In the genomic region with DNA sequence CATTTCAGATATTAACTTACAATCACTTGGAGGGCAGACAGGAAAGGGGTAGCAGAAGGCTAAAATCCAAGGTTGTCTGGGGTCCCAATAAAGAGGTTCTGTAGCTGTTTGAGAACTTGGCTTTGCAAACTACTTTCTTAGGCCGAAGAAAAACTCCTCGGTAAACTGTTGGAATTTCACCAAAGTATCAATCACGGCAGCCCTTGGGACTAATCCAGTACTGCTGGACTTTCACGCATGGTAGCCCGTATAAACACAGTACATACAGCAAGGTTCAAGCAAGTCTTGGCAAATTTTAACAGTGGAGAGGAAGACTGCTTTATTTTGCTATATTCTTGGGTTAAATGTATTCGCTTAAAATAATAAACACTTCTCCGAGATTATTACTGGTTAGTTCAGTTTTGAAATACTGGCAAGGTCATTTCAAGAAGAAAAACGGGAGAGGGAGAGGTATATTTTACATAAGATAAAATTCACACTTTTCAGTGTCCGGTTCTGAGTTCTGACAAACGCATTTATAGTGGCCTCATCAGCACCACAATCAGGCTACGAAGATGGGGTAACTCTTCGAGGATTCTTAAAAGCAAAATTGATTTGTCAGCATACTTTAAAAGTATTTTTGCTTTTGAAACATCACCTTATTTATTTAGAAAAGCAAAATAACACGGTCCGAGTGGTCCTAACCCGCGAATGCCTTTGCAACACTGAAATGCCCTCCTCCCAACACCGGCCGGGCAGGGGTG, we compare ENCODE assay signal across 1 cellular context.
TF ChIP-seq lines count a peak whose summit lies in the region.

No MANE protein-coding gene starts in this region.

TF ChIP-seq in GM12878, 131 proteins besides CTCF, POLR2A, EP300 and RAD21:
- TF ChIP-seq, protein P1, sequence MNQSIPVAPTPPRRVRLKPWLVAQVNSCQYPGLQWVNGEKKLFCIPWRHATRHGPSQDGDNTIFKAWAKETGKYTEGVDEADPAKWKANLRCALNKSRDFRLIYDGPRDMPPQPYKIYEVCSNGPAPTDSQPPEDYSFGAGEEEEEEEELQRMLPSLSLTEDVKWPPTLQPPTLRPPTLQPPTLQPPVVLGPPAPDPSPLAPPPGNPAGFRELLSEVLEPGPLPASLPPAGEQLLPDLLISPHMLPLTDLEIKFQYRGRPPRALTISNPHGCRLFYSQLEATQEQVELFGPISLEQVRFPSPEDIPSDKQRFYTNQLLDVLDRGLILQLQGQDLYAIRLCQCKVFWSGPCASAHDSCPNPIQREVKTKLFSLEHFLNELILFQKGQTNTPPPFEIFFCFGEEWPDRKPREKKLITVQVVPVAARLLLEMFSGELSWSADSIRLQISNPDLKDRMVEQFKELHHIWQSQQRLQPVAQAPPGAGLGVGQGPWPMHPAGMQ (IDR thresholded peaks at IDR 0.05; ENCODE audit: borderline replicate concordance) = no peak
- TF ChIP-seq KLF5 (IDR thresholded peaks at IDR 0.05; ENCODE audit: partially characterized antibody) (no peak), GATAD2B (conservative IDR thresholded peaks at IDR 0.05; ENCODE audit: low read depth) (no peak)
- TF ChIP-seq, protein P2, sequence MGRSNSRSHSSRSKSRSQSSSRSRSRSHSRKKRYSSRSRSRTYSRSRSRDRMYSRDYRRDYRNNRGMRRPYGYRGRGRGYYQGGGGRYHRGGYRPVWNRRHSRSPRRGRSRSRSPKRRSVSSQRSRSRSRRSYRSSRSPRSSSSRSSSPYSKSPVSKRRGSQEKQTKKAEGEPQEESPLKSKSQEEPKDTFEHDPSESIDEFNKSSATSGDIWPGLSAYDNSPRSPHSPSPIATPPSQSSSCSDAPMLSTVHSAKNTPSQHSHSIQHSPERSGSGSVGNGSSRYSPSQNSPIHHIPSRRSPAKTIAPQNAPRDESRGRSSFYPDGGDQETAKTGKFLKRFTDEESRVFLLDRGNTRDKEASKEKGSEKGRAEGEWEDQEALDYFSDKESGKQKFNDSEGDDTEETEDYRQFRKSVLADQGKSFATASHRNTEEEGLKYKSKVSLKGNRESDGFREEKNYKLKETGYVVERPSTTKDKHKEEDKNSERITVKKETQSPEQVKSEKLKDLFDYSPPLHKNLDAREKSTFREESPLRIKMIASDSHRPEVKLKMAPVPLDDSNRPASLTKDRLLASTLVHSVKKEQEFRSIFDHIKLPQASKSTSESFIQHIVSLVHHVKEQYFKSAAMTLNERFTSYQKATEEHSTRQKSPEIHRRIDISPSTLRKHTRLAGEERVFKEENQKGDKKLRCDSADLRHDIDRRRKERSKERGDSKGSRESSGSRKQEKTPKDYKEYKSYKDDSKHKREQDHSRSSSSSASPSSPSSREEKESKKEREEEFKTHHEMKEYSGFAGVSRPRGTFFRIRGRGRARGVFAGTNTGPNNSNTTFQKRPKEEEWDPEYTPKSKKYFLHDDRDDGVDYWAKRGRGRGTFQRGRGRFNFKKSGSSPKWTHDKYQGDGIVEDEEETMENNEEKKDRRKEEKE (IDR thresholded peaks at IDR 0.05) = no peak
TF ChIP-seq in GM12878: peak in this region for 0.
